Comparison of ENCODE assay signal across 25 cellular contexts in genomic region chr7:107975394-107976013, GRCh38. TPM values are rescaled to one million over a fixed set of nuclear protein-coding genes. Genes with fewer than 3 reads are reported as not detected.
"Had no signal": no experiment of that assay in that cellular context is flagged by ENCODE, and none has a peak within 500 bp of the region (broad histone marks: within the 10 kb centered on the region; RNA-seq: fewer than 3 reads in every experiment).

No MANE protein-coding gene starts in this region.

- H3K9me3 Mint-ChIP-seq: activated naive CD4-positive, alpha-beta T cell treated with anti-CD3 and anti-CD28 coated beads, Interleukin-2, amount 50 U/mL, for 72 hours; brain; effector memory CD8-positive, alpha-beta T cell; natural killer cell; T-cell; T-helper 2 cell treated with Interferon-gamma antibody and Interleukin-4, amounts not matched to agents 5 μg/mL and 100 μg/mL, for 36 hours had no signal

- H3K27me3 Mint-ChIP-seq: brain had no signal

- H3K27ac Mint-ChIP-seq: activated CD8-positive, alpha-beta T cell treated with anti-CD3 and anti-CD28 coated beads, Interleukin-2, amount 10 ng/mL, durations not matched to agents 7 days and 5 days; activated naive CD4-positive, alpha-beta T cell treated with anti-CD3 and anti-CD28 coated beads, Interleukin-2, amount 50 U/mL, for 72 hours; effector memory CD8-positive, alpha-beta T cell; immature natural killer cell; natural killer cell; T-cell; T-helper 2 cell treated with Interferon-gamma antibody and Interleukin-4, amounts not matched to agents 5 μg/mL and 100 μg/mL, for 36 hours had no signal

- ATAC-seq: activated CD8-positive, alpha-beta T cell treated with anti-CD3 and anti-CD28 coated beads, Interleukin-2, amount 10 ng/mL, durations not matched to agents 7 days and 5 days; activated naive CD4-positive, alpha-beta T cell treated with anti-CD3 and anti-CD28 coated beads, Interleukin-2, amount 50 U/mL, for 72 hours; effector memory CD8-positive, alpha-beta T cell; left lung; natural killer cell; stimulated activated naive CD8-positive, alpha-beta T cell treated with anti-CD3 and anti-CD28 coated beads, Interleukin-15, Interleukin-2, amounts not matched to agents 100 U/mL and 50 U/mL, for 24 hours; T-cell; upper lobe of right lung had no signal

- H3K4me1 Mint-ChIP-seq: immature natural killer cell, natural killer cell, T-cell had no signal

- H3K9me3 ChIP-seq: esophagus squamous epithelium, left lung, thyroid gland, upper lobe of right lung had no signal

- FAIRE-seq: colon had no signal

- DNase-seq: activated CD4-positive, alpha-beta T cell treated with anti-CD3 and anti-CD28 coated beads, Interleukin-2, amount 50 U/mL, for 1 hour; activated CD4-positive, CD25-positive, alpha-beta regulatory T cell treated with anti-CD3 and anti-CD28 coated beads, Interleukin-2, amount 50 U/mL, for 72 hours; activated CD8-positive, alpha-beta T cell treated with anti-CD3 and anti-CD28 coated beads, Interleukin-2, amount 10 ng/mL, durations not matched to agents 7 days and 5 days; activated gamma-delta T cell treated with Interleukin-2 at 50 U/mL for 16 hours; aorta; central memory CD4-positive, alpha-beta T cell; effector memory CD8-positive, alpha-beta T cell; esophagus squamous epithelium; immature natural killer cell; left lung; mammary epithelial cell; midbrain; natural killer cell; nucleus accumbens; stimulated activated CD4-positive, alpha-beta T cell treated with anti-CD3 and anti-CD28 coated beads, Interleukin-4, amount 100 ng/mL, for 24 hours; stimulated activated naive CD8-positive, alpha-beta T cell treated with anti-CD3 and anti-CD28 coated beads, Interleukin-15, Interleukin-2, amounts not matched to agents 100 U/mL and 50 U/mL, for 24 hours; substantia nigra; T-cell; thyroid gland; upper lobe of right lung had no signal

- H3K36me3 Mint-ChIP-seq: activated naive CD4-positive, alpha-beta T cell treated with anti-CD3 and anti-CD28 coated beads, Interleukin-2, amount 50 U/mL, for 72 hours; immature natural killer cell; natural killer cell; T-cell had no signal

- H3K4me3 Mint-ChIP-seq: activated CD8-positive, alpha-beta T cell treated with anti-CD3 and anti-CD28 coated beads, Interleukin-2, amount 10 ng/mL, durations not matched to agents 7 days and 5 days; brain; effector memory CD8-positive, alpha-beta T cell; immature natural killer cell; natural killer cell; T-cell; T-helper 2 cell treated with Interferon-gamma antibody and Interleukin-4, amounts not matched to agents 5 μg/mL and 100 μg/mL, for 36 hours had no signal

- H3K27ac ChIP-seq: esophagus squamous epithelium, left lung, thyroid gland, upper lobe of right lung, VCaP had no signal

- H3K4me3 ChIP-seq: esophagus squamous epithelium, left lung, thyroid gland, upper lobe of right lung had no signal

- H3K27me3 ChIP-seq: esophagus squamous epithelium, left lung, thyroid gland, upper lobe of right lung had no signal

RNA-seq across cellular contexts. Expression of gene LAMB1, which starts 27.5 kb away (rescaled TPM):
- total RNA-seq: activated CD8-positive, alpha-beta T cell treated with anti-CD3 and anti-CD28 coated beads, Interleukin-2, amount 10 ng/mL, durations not matched to agents 7 days and 5 days; natural killer cell had no signal
